ENCODE assay signal across 8 cellular contexts in genomic region chr15:75758071-75758872, GRCh38. TPM values are rescaled to one million over a fixed set of nuclear protein-coding genes. Genes with fewer than 3 reads are reported as not detected.
DNase-seq lines count a peak whose midpoint lies in the region; ATAC-seq and TF ChIP-seq lines count a peak whose summit lies in the region.

No MANE protein-coding gene starts in this region.

- ATAC-seq in GM19452 (IDR thresholded peaks at IDR 0.05; ENCODE audit: unreplicated experiment), result peak; percentile 87

- H3K4me3 Mint-ChIP-seq in activated T-helper 1 cell treated with anti-CD3 and anti-CD28 coated beads, Interleukin-12 subunit alpha, Interleukin-12 subunit beta, Interleukin-2, Interleukin-4 antibody, amounts not matched to agents 30 ng/mL and 10 ng/mL and 1 ng/mL, durations not matched to agents 14 hours and 24 hours and 36 hours, result peak overlapping the region; percentile 92

- DNase-seq in CD1c-positive myeloid dendritic cell (ENCODE audit: extremely low spot score) (peak; percentile 80), HuH-7 (ENCODE audit: low spot score) (peak; percentile 95), fibroblast of gingiva (ENCODE audit: low read depth) (peak; percentile 84), myocyte (ENCODE audit: low read depth) (peak; percentile 93)
- peak; percentile 60 for DNase-seq in activated T-helper 1 cell treated with anti-CD3 and anti-CD28 coated beads, Interleukin-12 subunit alpha, Interleukin-12 subunit beta, Interleukin-2, Interleukin-4 antibody, amounts not matched to agents 30 ng/mL and 10 ng/mL and 1 ng/mL, durations not matched to agents 14 hours and 24 hours and 36 hours (ENCODE audit: low spot score)
- peak; percentile 9 to 58 (median 40) for DNase-seq in stimulated activated naive CD4-positive, alpha-beta T cell (lab: John Stamatoyannopoulos, UW)

- peaks cover 6% of the 10 kb centered on the region for H3K27me3 Mint-ChIP-seq in activated T-helper 1 cell treated with anti-CD3 and anti-CD28 coated beads, Interleukin-12 subunit alpha, Interleukin-12 subunit beta, Interleukin-2, Interleukin-4 antibody, amounts not matched to agents 30 ng/mL and 10 ng/mL and 1 ng/mL, durations not matched to agents 14 hours and 24 hours and 36 hours (ENCODE audit: insufficient read depth)

- no peaks in the 10 kb centered on the region for H3K9me3 Mint-ChIP-seq in activated T-helper 1 cell treated with anti-CD3 and anti-CD28 coated beads, Interleukin-12 subunit alpha, Interleukin-12 subunit beta, Interleukin-2, Interleukin-4 antibody, amounts not matched to agents 30 ng/mL and 10 ng/mL and 1 ng/mL, durations not matched to agents 14 hours and 24 hours and 36 hours

- H3K4me1 Mint-ChIP-seq in activated T-helper 1 cell treated with anti-CD3 and anti-CD28 coated beads, Interleukin-12 subunit alpha, Interleukin-12 subunit beta, Interleukin-2, Interleukin-4 antibody, amounts not matched to agents 30 ng/mL and 10 ng/mL and 1 ng/mL, durations not matched to agents 14 hours and 24 hours and 36 hours (ENCODE audit: low read depth), result peaks cover 16% of the 10 kb centered on the region

- no peaks in the 10 kb centered on the region for H3K36me3 Mint-ChIP-seq in activated T-helper 1 cell treated with anti-CD3 and anti-CD28 coated beads, Interleukin-12 subunit alpha, Interleukin-12 subunit beta, Interleukin-2, Interleukin-4 antibody, amounts not matched to agents 30 ng/mL and 10 ng/mL and 1 ng/mL, durations not matched to agents 14 hours and 24 hours and 36 hours (ENCODE audit: low read depth)

- intact Hi-C loops in activated T-helper 1 cell treated with anti-CD3 and anti-CD28 coated beads, Interleukin-12 subunit alpha, Interleukin-12 subunit beta, Interleukin-2, Interleukin-4 antibody, amounts not matched to agents 30 ng/mL and 10 ng/mL and 1 ng/mL, durations not matched to agents 14 hours and 24 hours and 36 hours (cut with micrococcal nuclease), result loop anchor here (1.0 to 5.0 kb wide), 3 partner anchors 20 to 306 kb away; partner anchors contain the start of gene SIN3A

- H3K27ac Mint-ChIP-seq in activated T-helper 1 cell treated with anti-CD3 and anti-CD28 coated beads, Interleukin-12 subunit alpha, Interleukin-12 subunit beta, Interleukin-2, Interleukin-4 antibody, amounts not matched to agents 30 ng/mL and 10 ng/mL and 1 ng/mL, durations not matched to agents 14 hours and 24 hours and 36 hours, result peak overlapping the region; percentile 90

TF ChIP-seq in PFSK-1, 5 proteins besides CTCF, POLR2A, EP300 and RAD21:
- TF ChIP-seq FOXP2 (optimal IDR thresholded peaks at IDR 0.05; ENCODE audit: borderline replicate concordance, extremely low read depth, extremely low read length, insufficient read depth) (peak; percentile 60), POLR2AphosphoS5 (IDR thresholded peaks at IDR 0.05; ENCODE audit: low read depth, low read length) (peak; percentile 74), SIN3A (IDR thresholded peaks at IDR 0.05; ENCODE audit: borderline replicate concordance, insufficient read depth, low read length) (no peak), TAF1 (IDR thresholded peaks at IDR 0.05; ENCODE audit: borderline replicate concordance, insufficient read depth, low read length) (0 out of 2 replicates have a peak, but pooled peaks have one; percentile 57), REST (IDR thresholded peaks at IDR 0.05; ENCODE audit: insufficient read depth in 1 of 2, low read depth in 2 of 2, low read length in 2 of 2) (peak in 1 of 2 experiments; percentile 50; a peak in 1 of 4 replicates)

RNA-seq across cellular contexts. Expression of gene CSPG4, which starts 45.6 kb away (rescaled TPM):
- 95.1 TPM for polyA plus RNA-seq in PFSK-1 (2012; ENCODE audit: insufficient read length, low read depth)
- total RNA-seq in activated T-helper 1 cell treated with anti-CD3 and anti-CD28 coated beads, Interleukin-12 subunit alpha, Interleukin-12 subunit beta, Interleukin-2, Interleukin-4 antibody, amounts not matched to agents 30 ng/mL and 10 ng/mL and 1 ng/mL, durations not matched to agents 14 hours and 24 hours and 36 hours, result not detected in 2 replicates
- total RNA-seq in myocyte, result 6.2 and 19.6 TPM in 2 replicates
- 21.0 TPM for polyA plus RNA-seq in myocyte (2012)

Comparison
In these comparisons a context has a peak if more than half of its experiments do, and no peak if none do; other contexts are left out.
1. Peak in every context shown above with its lines: DNase-seq and ATAC-seq.
2. DNase-seq: peak in every context shown above with its lines; median percentile 95 in HuH-7; 93 in myocyte; 84 in fibroblast of gingiva; 80 in CD1c-positive myeloid dendritic cell; 60 in activated T-helper 1 cell treated with anti-CD3 and anti-CD28 coated beads, Interleukin-12 subunit alpha, Interleukin-12 subunit beta, Interleukin-2, Interleukin-4 antibody, amounts not matched to agents 30 ng/mL and 10 ng/mL and 1 ng/mL, durations not matched to agents 14 hours and 24 hours and 36 hours; 40 in stimulated activated naive CD4-positive, alpha-beta T cell.